In the genomic region with DNA sequence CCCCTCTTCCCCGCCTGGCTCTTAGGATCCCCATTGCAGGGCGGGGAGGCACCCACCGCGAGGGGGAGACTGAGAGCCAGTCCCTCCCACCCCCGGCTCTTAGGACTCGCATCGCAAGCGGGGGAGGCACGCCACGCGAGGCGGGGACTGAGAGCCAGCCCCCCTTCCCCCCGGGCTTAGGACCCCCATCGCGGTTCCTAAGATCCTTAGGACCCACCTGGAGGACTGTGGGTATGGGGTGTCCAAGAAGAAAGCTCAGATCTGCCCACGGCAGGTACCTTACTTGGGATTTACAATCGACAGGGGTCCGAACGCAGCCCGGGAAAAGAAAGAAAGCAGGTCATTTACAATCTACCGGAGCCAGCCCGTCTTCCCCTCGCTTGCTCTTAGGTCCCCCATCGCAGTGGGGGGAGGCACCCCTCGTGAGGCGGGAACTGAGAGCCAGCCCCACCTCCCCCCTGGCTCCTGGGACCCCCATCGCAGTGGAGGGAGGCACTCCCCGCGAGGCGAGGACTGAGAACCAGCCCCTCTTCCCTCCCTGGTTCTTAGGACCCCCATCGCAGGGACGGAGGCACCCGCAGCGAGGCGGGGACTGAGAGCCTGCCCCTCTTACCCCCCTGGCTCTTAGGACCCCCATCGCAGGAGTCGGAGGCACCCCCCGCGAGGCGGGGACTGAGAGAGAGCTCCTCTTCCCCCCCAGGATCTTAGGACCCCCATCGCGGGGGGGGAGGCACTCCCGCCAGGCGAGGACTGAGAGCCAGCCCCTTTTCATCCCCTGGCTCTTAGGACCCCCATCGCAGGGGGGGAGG, we compare ENCODE assay signal across 1 cellular context.
TF ChIP-seq lines count a peak whose summit lies in the region.

No MANE protein-coding gene starts in this region.

TF ChIP-seq in HepG2, 621 proteins besides CTCF, POLR2A, EP300 and RAD21:
- TF ChIP-seq U2AF2 (IDR thresholded peaks at IDR 0.05; ENCODE audit: low read depth, low read length): no peak
- 0 out of 2 replicates have a peak, but pooled peaks have one; percentile 36 for TF ChIP-seq MTF2 (CRISPR knock-in tag; IDR thresholded peaks at IDR 0.05; ENCODE audit: borderline replicate concordance)
- TF ChIP-seq, protein P1, sequence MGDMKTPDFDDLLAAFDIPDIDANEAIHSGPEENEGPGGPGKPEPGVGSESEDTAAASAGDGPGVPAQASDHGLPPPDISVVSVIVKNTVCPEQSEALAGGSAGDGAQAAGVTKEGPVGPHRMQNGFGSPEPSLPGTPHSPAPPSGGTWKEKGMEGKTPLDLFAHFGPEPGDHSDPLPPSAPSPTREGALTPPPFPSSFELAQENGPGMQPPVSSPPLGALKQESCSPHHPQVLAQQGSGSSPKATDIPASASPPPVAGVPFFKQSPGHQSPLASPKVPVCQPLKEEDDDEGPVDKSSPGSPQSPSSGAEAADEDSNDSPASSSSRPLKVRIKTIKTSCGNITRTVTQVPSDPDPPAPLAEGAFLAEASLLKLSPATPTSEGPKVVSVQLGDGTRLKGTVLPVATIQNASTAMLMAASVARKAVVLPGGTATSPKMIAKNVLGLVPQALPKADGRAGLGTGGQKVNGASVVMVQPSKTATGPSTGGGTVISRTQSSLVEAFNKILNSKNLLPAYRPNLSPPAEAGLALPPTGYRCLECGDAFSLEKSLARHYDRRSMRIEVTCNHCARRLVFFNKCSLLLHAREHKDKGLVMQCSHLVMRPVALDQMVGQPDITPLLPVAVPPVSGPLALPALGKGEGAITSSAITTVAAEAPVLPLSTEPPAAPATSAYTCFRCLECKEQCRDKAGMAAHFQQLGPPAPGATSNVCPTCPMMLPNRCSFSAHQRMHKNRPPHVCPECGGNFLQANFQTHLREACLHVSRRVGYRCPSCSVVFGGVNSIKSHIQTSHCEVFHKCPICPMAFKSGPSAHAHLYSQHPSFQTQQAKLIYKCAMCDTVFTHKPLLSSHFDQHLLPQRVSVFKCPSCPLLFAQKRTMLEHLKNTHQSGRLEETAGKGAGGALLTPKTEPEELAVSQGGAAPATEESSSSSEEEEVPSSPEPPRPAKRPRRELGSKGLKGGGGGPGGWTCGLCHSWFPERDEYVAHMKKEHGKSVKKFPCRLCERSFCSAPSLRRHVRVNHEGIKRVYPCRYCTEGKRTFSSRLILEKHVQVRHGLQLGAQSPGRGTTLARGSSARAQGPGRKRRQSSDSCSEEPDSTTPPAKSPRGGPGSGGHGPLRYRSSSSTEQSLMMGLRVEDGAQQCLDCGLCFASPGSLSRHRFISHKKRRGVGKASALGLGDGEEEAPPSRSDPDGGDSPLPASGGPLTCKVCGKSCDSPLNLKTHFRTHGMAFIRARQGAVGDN (CRISPR knock-in tag; IDR thresholded peaks at IDR 0.05): peak; percentile 25; the same call in 1 of the 2 replicates
- TF ChIP-seq, protein P2, sequence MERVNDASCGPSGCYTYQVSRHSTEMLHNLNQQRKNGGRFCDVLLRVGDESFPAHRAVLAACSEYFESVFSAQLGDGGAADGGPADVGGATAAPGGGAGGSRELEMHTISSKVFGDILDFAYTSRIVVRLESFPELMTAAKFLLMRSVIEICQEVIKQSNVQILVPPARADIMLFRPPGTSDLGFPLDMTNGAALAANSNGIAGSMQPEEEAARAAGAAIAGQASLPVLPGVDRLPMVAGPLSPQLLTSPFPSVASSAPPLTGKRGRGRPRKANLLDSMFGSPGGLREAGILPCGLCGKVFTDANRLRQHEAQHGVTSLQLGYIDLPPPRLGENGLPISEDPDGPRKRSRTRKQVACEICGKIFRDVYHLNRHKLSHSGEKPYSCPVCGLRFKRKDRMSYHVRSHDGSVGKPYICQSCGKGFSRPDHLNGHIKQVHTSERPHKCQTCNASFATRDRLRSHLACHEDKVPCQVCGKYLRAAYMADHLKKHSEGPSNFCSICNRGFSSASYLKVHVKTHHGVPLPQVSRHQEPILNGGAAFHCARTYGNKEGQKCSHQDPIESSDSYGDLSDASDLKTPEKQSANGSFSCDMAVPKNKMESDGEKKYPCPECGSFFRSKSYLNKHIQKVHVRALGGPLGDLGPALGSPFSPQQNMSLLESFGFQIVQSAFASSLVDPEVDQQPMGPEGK (CRISPR knock-in tag; IDR thresholded peaks at IDR 0.05): peak; percentile 47; the same call in 1 of the 2 replicates
- TF ChIP-seq, protein P3, sequence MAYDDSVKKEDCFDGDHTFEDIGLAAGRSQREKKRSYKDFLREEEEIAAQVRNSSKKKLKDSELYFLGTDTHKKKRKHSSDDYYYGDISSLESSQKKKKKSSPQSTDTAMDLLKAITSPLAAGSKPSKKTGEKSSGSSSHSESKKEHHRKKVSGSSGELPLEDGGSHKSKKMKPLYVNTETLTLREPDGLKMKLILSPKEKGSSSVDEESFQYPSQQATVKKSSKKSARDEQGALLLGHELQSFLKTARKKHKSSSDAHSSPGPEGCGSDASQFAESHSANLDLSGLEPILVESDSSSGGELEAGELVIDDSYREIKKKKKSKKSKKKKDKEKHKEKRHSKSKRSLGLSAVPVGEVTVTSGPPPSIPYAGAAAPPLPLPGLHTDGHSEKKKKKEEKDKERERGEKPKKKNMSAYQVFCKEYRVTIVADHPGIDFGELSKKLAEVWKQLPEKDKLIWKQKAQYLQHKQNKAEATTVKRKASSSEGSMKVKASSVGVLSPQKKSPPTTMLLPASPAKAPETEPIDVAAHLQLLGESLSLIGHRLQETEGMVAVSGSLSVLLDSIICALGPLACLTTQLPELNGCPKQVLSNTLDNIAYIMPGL (CRISPR knock-in tag; IDR thresholded peaks at IDR 0.05; ENCODE audit: borderline replicate concordance in 1 of 2, low read depth in 1 of 2): 0 out of 4 replicates have a peak, but pooled peaks of 1 of the 2 experiments have one; percentile 39
- no peak for TF ChIP-seq HDAC6 (IDR thresholded peaks at IDR 0.05; ENCODE audit: low read depth, low read length)
- peak; percentile 41; the same call in 1 of the 2 replicates for TF ChIP-seq STAG1 (CRISPR knock-in tag; IDR thresholded peaks at IDR 0.05)
